In the genomic region with DNA sequence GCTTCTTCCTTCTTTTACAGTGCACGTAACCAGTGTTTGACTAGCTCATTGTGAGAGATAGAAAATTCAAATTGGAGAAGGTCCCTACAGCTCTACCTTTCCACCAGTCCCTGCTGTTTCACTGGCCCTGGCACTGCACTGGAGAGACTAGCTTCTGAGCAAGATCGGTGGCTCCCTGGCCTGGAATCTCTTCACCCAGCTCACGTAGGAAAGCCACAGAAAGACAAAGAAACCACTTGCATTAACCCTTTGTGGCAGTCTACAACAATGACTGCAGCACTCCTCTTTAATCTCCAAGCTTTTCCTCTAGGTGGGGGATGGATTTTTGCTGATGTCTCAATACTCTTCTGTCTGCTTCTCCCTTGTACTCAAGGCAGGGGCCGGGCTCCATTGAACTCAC, we compare ENCODE assay signal across 13 cellular contexts.
"Had no signal": no experiment of that assay in that cellular context is flagged by ENCODE, and none has a peak within 500 bp of the region (broad histone marks: within the 10 kb centered on the region; RNA-seq: fewer than 3 reads in every experiment).

No MANE protein-coding gene starts in this region.

- H3K27me3 ChIP-seq: adrenal gland, suprapubic skin had no signal

- H3K9me3 Mint-ChIP-seq: activated naive CD4-positive, alpha-beta T cell treated with anti-CD3 and anti-CD28 coated beads, Interleukin-2, amount 50 U/mL, for 24 hours; dendritic cell treated with granulocyte-macrophage colony-stimulating factor and Interleukin-4, amounts not matched to agents 40 ng/mL and 50 ng/mL, for 4 days; stimulated activated naive CD8-positive, alpha-beta T cell treated with anti-CD3 and anti-CD28 coated beads, Interleukin-15, Interleukin-2, amounts not matched to agents 100 ng/mL and 50 ng/mL, for 24 hours; type B pancreatic cell had no signal

- ATAC-seq: left ventricle myocardium superior had no signal

- H3K4me3 Mint-ChIP-seq: activated naive CD4-positive, alpha-beta T cell treated with anti-CD3 and anti-CD28 coated beads, Interleukin-2, amount 50 U/mL, for 24 hours; dendritic cell treated with granulocyte-macrophage colony-stimulating factor and Interleukin-4, amounts not matched to agents 40 ng/mL and 50 ng/mL, for 4 days; stimulated activated naive CD8-positive, alpha-beta T cell treated with anti-CD3 and anti-CD28 coated beads, Interleukin-15, Interleukin-2, amounts not matched to agents 100 ng/mL and 50 ng/mL, for 24 hours; type B pancreatic cell had no signal

- H3K9me3 ChIP-seq: adrenal gland, suprapubic skin had no signal

- H3K4me1 Mint-ChIP-seq: activated naive CD4-positive, alpha-beta T cell treated with anti-CD3 and anti-CD28 coated beads, Interleukin-2, amount 50 U/mL, for 24 hours had no signal

- H3K4me1 ChIP-seq: adrenal gland, suprapubic skin had no signal

- DNase-seq: activated CD4-positive, alpha-beta T cell treated with anti-CD3 and anti-CD28 coated beads, Interleukin-2, amount 50 U/mL, for 4 hours; activated gamma-delta T cell; adrenal gland; foreskin melanocyte; left ventricle myocardium superior; T-helper 2 cell; WERI-Rb-1 had no signal

- H3K36me3 Mint-ChIP-seq: activated naive CD4-positive, alpha-beta T cell treated with anti-CD3 and anti-CD28 coated beads, Interleukin-2, amount 50 U/mL, for 24 hours; type B pancreatic cell had no signal

- H3K27me3 Mint-ChIP-seq: dendritic cell treated with granulocyte-macrophage colony-stimulating factor and Interleukin-4, amounts not matched to agents 40 ng/mL and 50 ng/mL, for 4 days; stimulated activated naive CD8-positive, alpha-beta T cell treated with anti-CD3 and anti-CD28 coated beads, Interleukin-15, Interleukin-2, amounts not matched to agents 100 ng/mL and 50 ng/mL, for 24 hours had no signal

- H3K27ac Mint-ChIP-seq: activated naive CD4-positive, alpha-beta T cell treated with anti-CD3 and anti-CD28 coated beads, Interleukin-2, amount 50 U/mL, for 24 hours; dendritic cell treated with granulocyte-macrophage colony-stimulating factor and Interleukin-4, amounts not matched to agents 40 ng/mL and 50 ng/mL, for 4 days; progenitor cell of endocrine pancreas; stimulated activated naive CD8-positive, alpha-beta T cell treated with anti-CD3 and anti-CD28 coated beads, Interleukin-15, Interleukin-2, amounts not matched to agents 100 ng/mL and 50 ng/mL, for 24 hours; type B pancreatic cell had no signal

- H3K4me3 ChIP-seq: adrenal gland, suprapubic skin had no signal

- H3K27ac ChIP-seq: adrenal gland, suprapubic skin, WERI-Rb-1 had no signal

- H3K36me3 ChIP-seq: adrenal gland, suprapubic skin had no signal
